In genomic region chr9:37531699-37532098, GRCh38 we compare ENCODE assay signal across 11 cellular contexts. TPM values are rescaled to one million over a fixed set of nuclear protein-coding genes. Genes with fewer than 3 reads are reported as not detected.
DNase-seq lines count a peak whose midpoint lies in the region; ATAC-seq and TF ChIP-seq lines count a peak whose summit lies in the region.
"Had no signal": no experiment of that assay in that cellular context is flagged by ENCODE, and none has a peak within 500 bp of the region (broad histone marks: within the 10 kb centered on the region; RNA-seq: fewer than 3 reads in every experiment).

No MANE protein-coding gene starts in this region.

- DNase-seq in OCI-LY7 (ENCODE audit: low spot score) (peak; percentile 55), islet precursor cell (peak; percentile 2), mesenteric fat pad (ENCODE audit: low spot score) (no peak), NCI-H1092 treated with DMSO at 0.1 percent for 48 hours (lab: John Stamatoyannopoulos, UW) (no peak)
- DNase-seq: activated gamma-delta T cell, dorsolateral prefrontal cortex, SHP77 had no signal

- CTCF ChIA-PET in OCI-LY7 (lab: Charles Lee; ENCODE audit: unreplicated experiment): no interaction called here

- no peak for TF ChIP-seq CTCF in OCI-LY7 (conservative IDR thresholded peaks at IDR 0.05; ENCODE audit: low read length)

- intact Hi-C loops in OCI-LY7 (cut with micrococcal nuclease; ENCODE audit: unreplicated experiment): loop anchor here (5.0 kb wide), 2 partner anchors 44 to 46 kb away; partner anchors contain the start of genes FBXO10 and POLR1E

- H3K27ac ChIP-seq in OCI-LY7 (ENCODE audit: low read depth, low read length, poor library complexity, severe bottlenecking): peak overlapping the region; percentile 33
- H3K27ac ChIP-seq: dorsolateral prefrontal cortex had no signal

- H3K9me2 ChIP-seq in OCI-LY7 (ENCODE audit: insufficient read depth, low read length): no peaks in the 10 kb centered on the region

- peak; percentile 22 for TF ChIP-seq POLR2A in GM15510 (IDR thresholded peaks at IDR 0.05; ENCODE audit: borderline replicate concordance, extremely low read depth, insufficient read length)

- peaks cover 26% of the 10 kb centered on the region for H3K36me3 ChIP-seq in OCI-LY7 (ENCODE audit: insufficient read depth, low read length)

- peaks cover 29% of the 10 kb centered on the region for H3K4me1 ChIP-seq in OCI-LY7 (ENCODE audit: insufficient read depth, low read length, poor library complexity, severe bottlenecking)

- no peaks in the 10 kb centered on the region for H3K9me3 ChIP-seq in OCI-LY7 (ENCODE audit: low read length)

- H4K20me1 ChIP-seq in OCI-LY7 (ENCODE audit: insufficient read depth, low read length): no peaks in the 10 kb centered on the region

- peak overlapping the region; percentile 53 for H2AFZ ChIP-seq in OCI-LY7 (ENCODE audit: low read length)

- H3K4me2 ChIP-seq in OCI-LY7 (ENCODE audit: low read length): peak overlapping the region; percentile 53

- POLR2A ChIA-PET in OCI-LY7 (lab: Charles Lee): interaction anchor here (0.6 kb wide), 1 partner anchor 46 kb away, joined by 3 read pairs; no protein-coding TSS in a partner anchor

- peak overlapping the region; percentile 21 for H3K4me3 ChIP-seq in OCI-LY7 (ENCODE audit: low read depth, low read length, poor library complexity, severe bottlenecking)
- H3K4me3 ChIP-seq: dorsolateral prefrontal cortex had no signal

- no peaks in the 10 kb centered on the region for H3K79me2 ChIP-seq in OCI-LY7 (ENCODE audit: insufficient read depth, low read depth, low read length)

- BruUV-seq in OCI-LY7 (replicated peaks; lab: Mats Ljungman, UMichigan): no TSS peak

- ATAC-seq in GM21529 (IDR thresholded peaks at IDR 0.05; ENCODE audit: unreplicated experiment): peak; percentile 78
- ATAC-seq in GM18498 (IDR thresholded peaks at IDR 0.05; ENCODE audit: unreplicated experiment): no peak
- ATAC-seq in HG03135 (IDR thresholded peaks at IDR 0.05; ENCODE audit: unreplicated experiment): no peak

RNA-seq across cellular contexts. Expression of gene FBXO10, which starts 44.5 kb away (rescaled TPM):
- 9.4 and 16.1 TPM in 2 replicates for total RNA-seq in OCI-LY7 (2014; rRNA removed; shearing (Covaris generic))
- total RNA-seq in OCI-LY7 (2022): 13.0 and 13.2 TPM in 2 replicates
- 10.6 TPM for total RNA-seq in mesenteric fat pad

RNA-seq across cellular contexts. Expression of gene POLR1E, which starts 46.0 kb away (rescaled TPM):
- total RNA-seq in OCI-LY7 (2014; rRNA removed; shearing (Covaris generic)): 41.0 and 44.3 TPM in 2 replicates
- total RNA-seq in OCI-LY7 (2022) (40.5 and 47.6 TPM in 2 replicates), mesenteric fat pad (35.7 TPM)

Comparison
In these comparisons a context has a peak if more than half of its experiments do, and no peak if none do; other contexts are left out.
1. DNase-seq: peak in OCI-LY7 (single experiment) and islet precursor cell (single experiment); none in mesenteric fat pad (single experiment) and NCI-H1092 treated with DMSO at 0.1 percent for 48 hours (single experiment).